9 cellular contexts compared by ENCODE assay signal in the genomic region with DNA sequence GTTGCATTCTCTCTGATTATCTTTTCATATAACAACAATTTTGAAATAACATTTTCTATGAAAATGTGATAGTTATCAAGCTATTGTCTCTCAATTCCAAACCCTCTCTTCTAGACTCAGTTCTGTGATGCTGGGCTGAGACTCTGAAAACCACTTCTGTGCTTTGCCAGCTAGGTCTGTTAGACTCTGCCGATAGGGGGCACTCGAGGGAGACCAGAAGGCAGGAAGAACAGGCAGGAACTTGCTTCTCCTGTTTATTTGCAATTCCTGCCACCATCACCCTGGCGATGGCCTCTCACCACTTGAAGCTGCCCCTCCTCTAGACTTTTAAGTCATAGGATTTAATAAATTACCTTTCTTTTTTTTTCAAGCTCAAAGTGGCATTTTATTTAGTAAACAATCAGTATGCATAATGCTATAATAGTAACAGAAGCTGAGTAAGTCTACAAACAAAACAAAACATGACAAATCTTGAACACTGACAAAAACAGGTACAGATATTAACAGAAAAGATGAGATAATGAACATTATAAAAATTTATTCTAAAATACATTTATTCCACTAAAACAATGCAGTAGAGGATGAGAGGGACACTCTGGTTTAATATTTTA. TPM values are rescaled to one million over a fixed set of nuclear protein-coding genes. Genes with fewer than 3 reads are reported as not detected.
A peak's percentile ranks its signal among the peaks of the same experiment; 100 is the strongest.
DNase-seq lines count a peak whose midpoint lies in the region; ATAC-seq and TF ChIP-seq lines count a peak whose summit lies in the region.
"Had no signal": no experiment of that assay in that cellular context is flagged by ENCODE, and none has a peak within 500 bp of the region (broad histone marks: within the 10 kb centered on the region; RNA-seq: fewer than 3 reads in every experiment).

No MANE protein-coding gene starts in this region.

- H3K4me1 ChIP-seq in gastroesophageal sphincter (no peaks in the 10 kb centered on the region), prostate gland (replicated peaks) (peaks cover 3% of the 10 kb centered on the region)

- no peak for TF ChIP-seq POLR2A in gastroesophageal sphincter (IDR thresholded peaks at IDR 0.05)
- no peak for TF ChIP-seq POLR2A in prostate gland (IDR thresholded peaks at IDR 0.05)

- H3K36me3 ChIP-seq in gastroesophageal sphincter (no peaks in the 10 kb centered on the region), prostate gland (no peaks in the 10 kb centered on the region)

- peak; percentile 88 for DNase-seq in DMS 273 (lab: John Stamatoyannopoulos, UW; ENCODE audit: unreplicated experiment)
- DNase-seq in Jurkat, Clone E6-1 (ENCODE audit: low read depth, low spot score), result peak; percentile 74
- peak; percentile 73 for DNase-seq in RPMI8226
- DNase-seq in prostate gland (ENCODE audit: low spot score), result peak; percentile 11
- no peak for DNase-seq in cortex of kidney (lab: John Stamatoyannopoulos, UW)

- WGBS in gastroesophageal sphincter (ENCODE audit: low coverage in 1 of 2), 2 donors, result 10 to 20% methylated on average over 3 of the region's 3 CpGs
- WGBS in prostate gland, result 12% methylated on average over 3 of the region's 3 CpGs

- no peak for TF ChIP-seq EP300 in gastroesophageal sphincter (IDR thresholded peaks at IDR 0.05)

- H3K4me3 Mint-ChIP-seq in activated T-helper 17 cell treated with anti-CD3 and anti-CD28 coated beads, Interleukin-2, amount 50 U/mL, for 72 hours, result no peak overlapping the region
- H3K4me3 Mint-ChIP-seq: dendritic cell treated with granulocyte-macrophage colony-stimulating factor and Interleukin-4, amounts not matched to agents 40 ng/mL and 50 ng/mL, for 4 days had no signal

- no peaks in the 10 kb centered on the region for H3K4me1 Mint-ChIP-seq in activated T-helper 17 cell treated with anti-CD3 and anti-CD28 coated beads, Interleukin-2, amount 50 U/mL, for 72 hours

- H3K27ac ChIP-seq in gastroesophageal sphincter (no peak overlapping the region), prostate gland (no peak overlapping the region)

- H3K27me3 ChIP-seq in gastroesophageal sphincter (no peaks in the 10 kb centered on the region), prostate gland (replicated peaks; ENCODE audit: insufficient read depth) (no peaks in the 10 kb centered on the region)

- H3K27ac Mint-ChIP-seq in activated T-helper 17 cell treated with anti-CD3 and anti-CD28 coated beads, Interleukin-2, amount 50 U/mL, for 72 hours, result peak overlapping the region; percentile 12
- H3K27ac Mint-ChIP-seq: dendritic cell treated with granulocyte-macrophage colony-stimulating factor and Interleukin-4, amounts not matched to agents 40 ng/mL and 50 ng/mL, for 4 days had no signal

- no peaks in the 10 kb centered on the region for H3K27me3 Mint-ChIP-seq in activated T-helper 17 cell treated with anti-CD3 and anti-CD28 coated beads, Interleukin-2, amount 50 U/mL, for 72 hours
- H3K27me3 Mint-ChIP-seq: dendritic cell treated with granulocyte-macrophage colony-stimulating factor and Interleukin-4, amounts not matched to agents 40 ng/mL and 50 ng/mL, for 4 days had no signal

- no peak overlapping the region for H3K4me3 ChIP-seq in Jurkat, Clone E6-1 (ENCODE audit: low read length)
- no peak overlapping the region for H3K4me3 ChIP-seq in gastroesophageal sphincter
- H3K4me3 ChIP-seq in prostate gland, result no peak overlapping the region

- H3K9me3 ChIP-seq in gastroesophageal sphincter (no peaks in the 10 kb centered on the region), prostate gland (no peaks in the 10 kb centered on the region)

- ATAC-seq in GM21381 (IDR thresholded peaks at IDR 0.05; ENCODE audit: unreplicated experiment), result peak; percentile 71
- peak; percentile 68 for ATAC-seq in activated T-helper 17 cell treated with anti-CD3 and anti-CD28 coated beads, Interleukin-2, amount 50 U/mL, for 72 hours (replicated peaks)
- ATAC-seq in gastroesophageal sphincter, result no peak

- peak; percentile 32 to 67 (median 46) for TF ChIP-seq CTCF in gastroesophageal sphincter (IDR thresholded peaks at IDR 0.05)
- peak in 2 of 4 experiments; percentile 24 to 39 for TF ChIP-seq CTCF in prostate gland (IDR thresholded peaks at IDR 0.05)

- peaks cover 15% of the 10 kb centered on the region for H3K36me3 Mint-ChIP-seq in activated T-helper 17 cell treated with anti-CD3 and anti-CD28 coated beads, Interleukin-2, amount 50 U/mL, for 72 hours (ENCODE audit: low read depth)

- no peaks in the 10 kb centered on the region for H3K9me3 Mint-ChIP-seq in activated T-helper 17 cell treated with anti-CD3 and anti-CD28 coated beads, Interleukin-2, amount 50 U/mL, for 72 hours
- H3K9me3 Mint-ChIP-seq: dendritic cell treated with granulocyte-macrophage colony-stimulating factor and Interleukin-4, amounts not matched to agents 40 ng/mL and 50 ng/mL, for 4 days had no signal

- intact Hi-C loops in prostate gland (cut with DNase I), result no loop called here

RNA-seq across cellular contexts. Expression of a gene that starts 49.7 kb away (rescaled TPM):
- 0.88 TPM for polyA plus RNA-seq in Jurkat, Clone E6-1 (2012; ENCODE audit: insufficient read depth, insufficient read length)
- total RNA-seq in activated T-helper 17 cell treated with anti-CD3 and anti-CD28 coated beads, Interleukin-2, amount 50 U/mL, for 72 hours, result under 1 TPM; 0.34 to 0.76 TPM
- 1 to 10 TPM in 3 of 4 donors, under 1 TPM in 1; 0.62 to 8.8 (median 2.6) TPM for total RNA-seq in gastroesophageal sphincter
- total RNA-seq in prostate gland, result 10 to 100 TPM in 1 of 2 donors, under 1 TPM in 1; 0.18 to 27.1 TPM
